In genomic region chr11:33125025-33125424, GRCh38 we compare ENCODE assay signal across 1 cellular context.
TF ChIP-seq lines count a peak whose summit lies in the region.

No MANE protein-coding gene starts in this region.

TF ChIP-seq in GM23338, 12 proteins besides CTCF, POLR2A, EP300 and RAD21 (continued from another document):
- no peak for TF ChIP-seq NANOG (IDR thresholded peaks at IDR 0.05; ENCODE audit: borderline replicate concordance)
